1 cellular context compared by ENCODE assay signal in genomic region chr16:21554795-21555585, GRCh38.
TF ChIP-seq lines count a peak whose summit lies in the region.

No MANE protein-coding gene starts in this region.

TF ChIP-seq in K562, 482 proteins besides CTCF, POLR2A, EP300 and RAD21 (continued from another document):
- 0 out of 2 replicates have a peak, but pooled peaks have one; percentile 25 for TF ChIP-seq ZBTB40 (IDR thresholded peaks at IDR 0.05)
- no peak for TF ChIP-seq ZBTB40 (CRISPR knock-in tag; IDR thresholded peaks at IDR 0.05)
